In the genomic region with DNA sequence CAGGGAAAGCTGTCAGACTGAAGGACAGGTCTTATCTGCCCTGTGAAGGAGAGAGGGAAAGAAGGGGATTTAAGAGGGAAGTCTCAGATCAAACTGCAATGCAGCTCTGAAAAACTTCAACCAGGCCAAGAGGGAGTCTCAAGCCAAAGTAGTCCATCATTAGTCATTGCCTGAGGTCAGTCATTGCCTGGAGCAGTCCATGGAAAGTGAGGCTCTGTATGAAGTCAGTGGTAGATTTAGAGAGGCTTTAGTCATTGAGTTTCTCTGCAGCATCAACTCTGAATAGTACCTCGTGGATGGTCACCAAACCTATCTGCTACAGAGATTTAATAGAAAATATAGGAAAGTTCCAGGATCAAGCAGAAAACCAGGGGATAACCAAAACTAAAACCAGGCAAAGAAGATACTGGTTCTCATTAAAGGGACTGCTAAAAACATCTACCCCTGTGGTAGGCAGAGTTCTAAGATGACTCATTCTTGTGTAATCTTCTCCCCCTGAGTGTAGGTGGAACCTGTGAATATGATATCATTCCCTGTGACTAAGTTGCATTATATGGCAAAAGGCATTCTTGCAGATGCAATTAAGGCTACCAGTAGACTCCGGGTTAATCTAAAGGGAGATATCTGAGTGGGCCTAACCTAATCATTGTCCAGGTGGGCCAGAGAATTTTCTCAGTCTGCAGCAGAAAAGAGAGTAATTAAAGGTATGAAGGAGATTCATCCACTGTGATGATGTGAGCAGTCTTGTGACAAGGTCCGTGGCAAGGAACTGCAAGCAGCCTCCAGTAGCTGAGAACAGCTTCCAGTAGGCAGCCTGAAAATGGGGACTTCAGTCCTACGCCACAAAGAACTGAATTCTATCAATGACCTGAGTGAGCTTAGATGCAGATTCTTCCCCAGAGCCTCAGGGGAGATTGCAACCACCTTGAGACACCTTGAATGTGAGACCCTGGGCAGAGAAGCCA, we compare ENCODE assay signal across 9 cellular contexts.
A peak's percentile ranks its signal among the peaks of the same experiment; 100 is the strongest.
DNase-seq lines count a peak whose midpoint lies in the region; ATAC-seq and TF ChIP-seq lines count a peak whose summit lies in the region.
"Had no signal": no experiment of that assay in that cellular context is flagged by ENCODE, and none has a peak within 500 bp of the region (broad histone marks: within the 10 kb centered on the region; RNA-seq: fewer than 3 reads in every experiment).

No MANE protein-coding gene starts in this region.

- no peaks in the 10 kb centered on the region for H3K9me3 ChIP-seq in T-helper 17 cell (ENCODE audit: control insufficient read depth, low read length, poor library complexity, severe bottlenecking)

- peak; percentile 54 for DNase-seq in COLO829 (ENCODE audit: low spot score)
- peak; percentile 48 for DNase-seq in M059J (ENCODE audit: low read depth)
- peak; percentile 52 for DNase-seq in fibroblast of villous mesenchyme (ENCODE audit: low read depth)
- no peak for DNase-seq in NCI-H82 (lab: John Stamatoyannopoulos, UW)
- DNase-seq in activated naive CD4-positive, alpha-beta T cell treated with anti-CD3 and anti-CD28 coated beads, Interleukin-2, amount 50 U/mL, for 16 hours: no peak
- DNase-seq in 8988T: no peak
- DNase-seq in T-helper 17 cell: no peak
- DNase-seq: KG1 had no signal

- no peak overlapping the region for H3K27ac Mint-ChIP-seq in T-helper 17 cell

- no peak for TF ChIP-seq CTCF in fibroblast of villous mesenchyme (IDR thresholded peaks at IDR 0.05; ENCODE audit: insufficient read depth, low read depth, low read length)

- no peak overlapping the region for H3K4me3 Mint-ChIP-seq in T-helper 17 cell

- H3K4me3 ChIP-seq in fibroblast of villous mesenchyme (ENCODE audit: low read depth, low read length): no peak overlapping the region

- H3K4me1 Mint-ChIP-seq in T-helper 17 cell: no peaks in the 10 kb centered on the region

- peak; percentile 82 for ATAC-seq in GM21619 (IDR thresholded peaks at IDR 0.05; ENCODE audit: unreplicated experiment)
- ATAC-seq in T-helper 17 cell: no peak

- peaks cover 16% of the 10 kb centered on the region for H3K27me3 Mint-ChIP-seq in T-helper 17 cell

- no peaks in the 10 kb centered on the region for H3K36me3 Mint-ChIP-seq in T-helper 17 cell (ENCODE audit: low read depth)

Comparison
In these comparisons a context has a peak if more than half of its experiments do, and no peak if none do; other contexts are left out.
1. DNase-seq: peak in COLO829 (single experiment), M059J (single experiment) and fibroblast of villous mesenchyme (single experiment); none in NCI-H82 (single experiment), activated naive CD4-positive, alpha-beta T cell treated with anti-CD3 and anti-CD28 coated beads, Interleukin-2, amount 50 U/mL, for 16 hours (single experiment), 8988T (single experiment) and T-helper 17 cell (0 of 3).